Comparison of ENCODE assay signal across 9 cellular contexts in the genomic region with DNA sequence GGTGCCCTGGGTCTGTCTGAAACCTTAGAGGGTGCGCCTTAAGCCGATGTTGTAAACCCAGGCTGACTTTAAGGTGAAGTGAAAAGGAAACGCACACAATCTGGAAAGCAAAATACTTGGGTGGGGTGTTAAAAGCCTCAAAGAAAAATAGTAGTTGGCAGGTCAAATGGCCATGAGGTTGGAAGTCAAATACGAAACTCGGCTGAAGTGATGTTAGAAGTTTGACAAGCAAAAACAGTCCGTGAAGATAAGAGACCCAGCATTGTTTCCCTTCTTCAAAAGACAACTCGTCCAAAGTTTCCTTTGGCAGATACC. TPM values are rescaled to one million over a fixed set of nuclear protein-coding genes. Genes with fewer than 3 reads are reported as not detected.
DNase-seq lines count a peak whose midpoint lies in the region; ATAC-seq, FAIRE-seq and TF ChIP-seq lines count a peak whose summit lies in the region.
"Had no signal": no experiment of that assay in that cellular context is flagged by ENCODE, and none has a peak within 500 bp of the region (broad histone marks: within the 10 kb centered on the region; RNA-seq: fewer than 3 reads in every experiment).

No MANE protein-coding gene starts in this region.

- peak overlapping the region; percentile 87 for H3K4me2 ChIP-seq in PC-3 (ENCODE audit: low read length)
- H3K4me2 ChIP-seq in endothelial cell of umbilical vein (ENCODE audit: insufficient read depth, low read length), result peak overlapping the region; percentile 61

- peaks cover 18% of the 10 kb centered on the region for H3K36me3 Mint-ChIP-seq in CD4-positive, alpha-beta T cell (ENCODE audit: low read depth)

- no peak for TF ChIP-seq POLR2A in endothelial cell of umbilical vein (IDR thresholded peaks at IDR 0.05; ENCODE audit: low read depth, low read length)

- H3K4me3 ChIP-seq in PC-3 (ENCODE audit: low read length) (peak overlapping the region; percentile 90), endothelial cell of umbilical vein (replicated peaks in 1 of 3; ENCODE audit: insufficient read depth in 1 of 3, low read depth in 1 of 3, low read length in 3 of 3) (peak overlapping the region; percentile 59 to 84 (median 67)), neutrophil (ENCODE audit: low read depth in 1 of 2, low read length in 1 of 2) (peak overlapping the region; percentile 88 to 93)

- H3K79me2 ChIP-seq in PC-3 (ENCODE audit: low read length) (peaks cover 36% of the 10 kb centered on the region), endothelial cell of umbilical vein (ENCODE audit: control insufficient read depth, insufficient read depth, low read length) (peaks cover 36% of the 10 kb centered on the region)

- H3K4me1 Mint-ChIP-seq in CD4-positive, alpha-beta T cell (ENCODE audit: low read depth), result peaks cover 50% of the 10 kb centered on the region

- H2AFZ ChIP-seq in PC-3 (ENCODE audit: low read length), result peak overlapping the region; percentile 98
- H2AFZ ChIP-seq in endothelial cell of umbilical vein (ENCODE audit: low read depth, low read length), result peak overlapping the region; percentile 83

- no peak for TF ChIP-seq CTCF in CD4-positive, alpha-beta T cell (IDR thresholded peaks at IDR 0.05)
- TF ChIP-seq CTCF in PC-3 (conservative IDR thresholded peaks at IDR 0.05; ENCODE audit: low read depth, low read length) (no peak), endothelial cell of umbilical vein (IDR thresholded peaks at IDR 0.05; ENCODE audit: extremely low read depth in 1 of 2, insufficient read depth in 1 of 2, low read depth in 1 of 2, low read length in 2 of 2) (no peak), neutrophil (IDR thresholded peaks at IDR 0.05) (no peak)

- TSS peak; percentile 63 for BruUV-seq in PC-3 (replicated peaks; lab: Mats Ljungman, UMichigan)
- TSS peak; percentile 15 for BruUV-seq in endothelial cell of umbilical vein (replicated peaks; lab: Mats Ljungman, UMichigan)

- H3K9ac ChIP-seq in PC-3 (ENCODE audit: low read length) (peak overlapping the region; percentile 68), endothelial cell of umbilical vein (replicated peaks; ENCODE audit: extremely low read depth, insufficient read depth, low read length) (peak overlapping the region; percentile 83)

- H3K36me3 ChIP-seq in PC-3 (ENCODE audit: low read depth, low read length) (no peaks in the 10 kb centered on the region), endothelial cell of umbilical vein (ENCODE audit: control insufficient read depth in 2 of 2, extremely low read depth in 1 of 2, insufficient read depth in 2 of 2, low read length in 2 of 2) (no peaks in the 10 kb centered on the region), neutrophil (peaks cover 8% of the 10 kb centered on the region)

- H3K4me1 ChIP-seq in PC-3 (ENCODE audit: insufficient read depth, low read length) (peaks cover 35% of the 10 kb centered on the region), endothelial cell of umbilical vein (ENCODE audit: control insufficient read depth, extremely low read depth, insufficient read depth, low read length) (peaks cover 39% of the 10 kb centered on the region), neutrophil (ENCODE audit: control insufficient read depth in 1 of 2, insufficient read depth in 1 of 2, low read depth in 1 of 2, low read length in 1 of 2) (peaks cover 50 to 67% of the 10 kb centered on the region in 2 experiments)

- peak overlapping the region; percentile 64 for H3K27ac ChIP-seq in CD4-positive, alpha-beta T cell (ENCODE audit: low read depth, low read length)
- no peak overlapping the region for H3K27ac ChIP-seq in PC-3 (ENCODE audit: low read length)
- peak overlapping the region; percentile 75 for H3K27ac ChIP-seq in endothelial cell of umbilical vein (ENCODE audit: insufficient read depth, low read depth, low read length)
- H3K27ac ChIP-seq in neutrophil, result peak overlapping the region; percentile 98

- peak overlapping the region; percentile 86 for H3K27ac Mint-ChIP-seq in CD4-positive, alpha-beta T cell

- no peaks in the 10 kb centered on the region for H3K9me3 Mint-ChIP-seq in CD4-positive, alpha-beta T cell

- H3F3A ChIP-seq in PC-3 (ENCODE audit: low read length, unreplicated experiment), result no peaks in the 10 kb centered on the region

- H3K4me3 Mint-ChIP-seq in CD4-positive, alpha-beta T cell, result peak overlapping the region; percentile 90

- no peaks in the 10 kb centered on the region for H3K9me3 ChIP-seq in CD4-positive, alpha-beta T cell (ENCODE audit: control insufficient read depth, low read length)
- H3K9me3 ChIP-seq in PC-3 (ENCODE audit: low read length) (no peaks in the 10 kb centered on the region), endothelial cell of umbilical vein (replicated peaks; ENCODE audit: control insufficient read depth, insufficient read depth, low read length) (no peaks in the 10 kb centered on the region), neutrophil (no peaks in the 10 kb centered on the region)

- DNase-seq in CD4-positive, alpha-beta T cell, result peak in 1 of 10 experiments; percentile 19
- DNase-seq in PC-3, result no peak
- DNase-seq in endothelial cell of umbilical vein (ENCODE audit: low read depth, low spot score), result no peak
- no peak for DNase-seq in cerebellum (ENCODE audit: low spot score)
- no peak for DNase-seq in mucosa of gallbladder (ENCODE audit: low spot score)

- CTCF ChIA-PET in CD4-positive, alpha-beta T cell (lab: Charles Lee), result interaction anchor here (1.1 to 1.6 kb wide), 2 partner anchors 87 to 159 kb away, joined by 3 to 8 read pairs; no protein-coding TSS in a partner anchor
- CTCF ChIA-PET in PC-3 (lab: Charles Lee) (interaction anchor here (0.6 kb wide), 1 partner anchor 111 kb away, joined by 3 read pairs; no protein-coding TSS in a partner anchor), endothelial cell of umbilical vein (lab: Charles Lee) (interaction anchor here (1.1 to 3.6 kb wide), 6 partner anchors 20 to 258 kb away, joined by 3 to 27 read pairs (median 12); no protein-coding TSS in a partner anchor)

- dilution Hi-C loops in endothelial cell of umbilical vein (cut with MboI; ENCODE audit: extremely low pct_ligation_motif_present, low sequenced_read_pairs), result no loop called here

- FAIRE-seq in endothelial cell of umbilical vein (lab: Jason Lieb, UNC), result peak; percentile 40
- FAIRE-seq: islet of Langerhans had no signal

- no peaks in the 10 kb centered on the region for H3K9me1 ChIP-seq in endothelial cell of umbilical vein (replicated peaks; ENCODE audit: control insufficient read depth, extremely low read depth, insufficient read depth, low read length)

- H4K20me1 ChIP-seq in PC-3 (ENCODE audit: low read length), result peaks cover 26% of the 10 kb centered on the region
- no peaks in the 10 kb centered on the region for H4K20me1 ChIP-seq in endothelial cell of umbilical vein (replicated peaks; ENCODE audit: control insufficient read depth, extremely low read depth, insufficient read depth, low read length)

- no peaks in the 10 kb centered on the region for H3K27me3 Mint-ChIP-seq in CD4-positive, alpha-beta T cell

- intact Hi-C loops in CD4-positive, alpha-beta T cell (cut with DNase I, micrococcal nuclease), result loop anchor here (5.0 to 10.0 kb wide), 4 partner anchors 91 to 702 kb away; partner anchors contain the start of genes ATL2 (in 1 of the 2) and EIF2AK2 (in 1 of the 2)
- intact Hi-C loops in PC-3 (cut with micrococcal nuclease) (loop anchor here (1.0 to 10.0 kb wide), 4 partner anchors 109 to 259 kb away; no protein-coding TSS in a partner anchor), endothelial cell of umbilical vein (cut with micrococcal nuclease) (loop anchor here (1.0 to 5.0 kb wide), 5 partner anchors 38 to 259 kb away; no protein-coding TSS in a partner anchor)

- POLR2A ChIA-PET in CD4-positive, alpha-beta T cell (lab: Charles Lee), result interaction anchor here (0.7 to 4.8 kb wide), 14 partner anchors 9 to 476 kb away, joined by 3 to 51 read pairs (median 5); partner anchors contain the start of gene CEBPZOS
- POLR2A ChIA-PET in PC-3 (lab: Charles Lee; ENCODE audit: unreplicated experiment), result interaction anchor here (0.6 kb wide), 2 partner anchors 26 to 40 kb away, joined by 3 to 11 read pairs; no protein-coding TSS in a partner anchor
- POLR2A ChIA-PET in endothelial cell of umbilical vein (lab: Charles Lee), result no interaction called here

- no peak for ATAC-seq in CD4-positive, alpha-beta T cell (ENCODE audit: poor library complexity)
- ATAC-seq in PC-3 (no peak), HG03432 (IDR thresholded peaks at IDR 0.05; ENCODE audit: unreplicated experiment) (no peak), GM21423 (IDR thresholded peaks at IDR 0.05; ENCODE audit: unreplicated experiment) (no peak)

- H3K9me2 ChIP-seq in PC-3 (replicated peaks; ENCODE audit: low read length), result no peaks in the 10 kb centered on the region

- no peaks in the 10 kb centered on the region for H3K27me3 ChIP-seq in CD4-positive, alpha-beta T cell (ENCODE audit: control insufficient read depth, insufficient read depth, low read length)
- H3K27me3 ChIP-seq in PC-3 (ENCODE audit: low read length) (no peaks in the 10 kb centered on the region), endothelial cell of umbilical vein (ENCODE audit: control insufficient read depth in 2 of 2, insufficient read depth in 2 of 2, low read length in 2 of 2) (no peaks in the 10 kb centered on the region), neutrophil (no peaks in the 10 kb centered on the region)

TF ChIP-seq in endothelial cell of umbilical vein, 7 proteins besides CTCF, POLR2A, EP300 and RAD21:
- no peak for TF ChIP-seq FOS (IDR thresholded peaks at IDR 0.05; ENCODE audit: borderline replicate concordance, insufficient read depth, low read length)

RNA-seq across cellular contexts. Expression of gene CDC42EP3, which starts 1.4 kb away (rescaled TPM):
- total RNA-seq in CD4-positive, alpha-beta T cell, result 10 to 100 TPM; 20.6 to 24.1 TPM
- total RNA-seq in PC-3 (2014; rRNA removed) (22.5 and 28.4 TPM in 2 replicates), endothelial cell of umbilical vein (40.2 and 54.7 TPM in 2 replicates), cerebellum (14.7 TPM), mucosa of gallbladder (12.6 TPM)
- 14.6 and 14.9 TPM in 2 replicates for polyA plus RNA-seq in endothelial cell of umbilical vein
- 23.3 and 25.2 TPM in 2 replicates for polyA plus RNA-seq in endothelial cell of umbilical vein (2011; cell fraction: cytosol; rRNA removed)
- 20.4 and 27.5 TPM in 2 replicates for polyA plus RNA-seq in endothelial cell of umbilical vein (2011; cell fraction: nucleus; rRNA removed)
- polyA plus RNA-seq in endothelial cell of umbilical vein (2012), result 12.7 and 22.3 TPM in 2 replicates
- 21.0 and 23.1 TPM in 2 replicates for polyA minus RNA-seq in endothelial cell of umbilical vein
- polyA minus RNA-seq in endothelial cell of umbilical vein (2011; cell fraction: cytosol; rRNA and poly(A)+ RNA removed), result 1.1 TPM
- 19.4 and 31.1 TPM in 2 replicates for polyA minus RNA-seq in endothelial cell of umbilical vein (2011; cell fraction: nucleus; rRNA and poly(A)+ RNA removed)
